Comparison of ENCODE assay signal across 12 cellular contexts in genomic region chr12:132866251-132866828, GRCh38. TPM values are rescaled to one million over a fixed set of nuclear protein-coding genes. Genes with fewer than 3 reads are reported as not detected.
DNase-seq lines count a peak whose midpoint lies in the region; ATAC-seq, FAIRE-seq and TF ChIP-seq lines count a peak whose summit lies in the region.
"Had no signal": no experiment of that assay in that cellular context is flagged by ENCODE, and none has a peak within 500 bp of the region (broad histone marks: within the 10 kb centered on the region; RNA-seq: fewer than 3 reads in every experiment).

No MANE protein-coding gene starts in this region.

- CTCF ChIA-PET in HepG2 (lab: Yijun Ruan, JAX; ENCODE audit: low intra/inter-chr PET ratio, low total read pairs) = no interaction called here

- peaks cover 7 to 26% of the 10 kb centered on the region in 2 experiments; a peak in 3 of 5 replicates for H3K36me3 ChIP-seq in HepG2 (replicated peaks in 1 of 2; ENCODE audit: control insufficient read depth in 1 of 2, insufficient read depth in 2 of 2, low read length in 2 of 2)
- peaks cover 0 to 27% (median 17%) of the 10 kb centered on the region in 4 donors for H3K36me3 ChIP-seq in right lobe of liver

- H3K4me2 ChIP-seq in HepG2 (ENCODE audit: low read depth, low read length) = no peak overlapping the region

- no peaks in the 10 kb centered on the region for H4K20me1 ChIP-seq in HepG2 (ENCODE audit: insufficient read depth, low read length)

- WGBS in HepG2 (ENCODE audit: low lambda C conversion rate) = 88% methylated on average over 14 of the region's 14 CpGs
- 54% methylated on average over 14 of the region's 14 CpGs for WGBS in right lobe of liver (ENCODE audit: insufficient coverage, low coverage, low lambda C conversion rate, missing lambda C conversion rate)

- TF ChIP-seq POLR2A in HepG2 (IDR thresholded peaks at IDR 0.05; ENCODE audit: insufficient read depth in 1 of 2, low read depth in 2 of 2, low read length in 2 of 2) (no peak), right lobe of liver (IDR thresholded peaks at IDR 0.05) (no peak), GM18505 (IDR thresholded peaks at IDR 0.05; ENCODE audit: borderline replicate concordance, extremely low read depth, insufficient read depth, insufficient read length) (no peak)

- FAIRE-seq in HepG2 (lab: Jason Lieb, UNC) = peak; percentile 73
- FAIRE-seq in urothelium cell line (lab: Jason Lieb, UNC) = peak; percentile 95

- H3K4me1 ChIP-seq in HepG2 (ENCODE audit: insufficient read depth, low read length) (no peaks in the 10 kb centered on the region), right lobe of liver (no peaks in the 10 kb centered on the region)

- H3K27ac Mint-ChIP-seq in activated naive CD8-positive, alpha-beta T cell treated with anti-CD3 and anti-CD28 coated beads, Interleukin-2, amount 10 ng/mL, durations not matched to agents 7 days and 5 days = peak overlapping the region; percentile 63

- no peak overlapping the region for H2AFZ ChIP-seq in HepG2 (ENCODE audit: low read length)

- peaks cover 10% of the 10 kb centered on the region for H3K4me1 Mint-ChIP-seq in activated naive CD8-positive, alpha-beta T cell treated with anti-CD3 and anti-CD28 coated beads, Interleukin-2, amount 10 ng/mL, durations not matched to agents 7 days and 5 days

- H3K4me3 ChIP-seq in HepG2 (replicated peaks in 1 of 3; ENCODE audit: insufficient read depth in 1 of 3, low read depth in 2 of 3, low read length in 3 of 3) (no peak overlapping the region), right lobe of liver (no peak overlapping the region), fibroblast of villous mesenchyme (ENCODE audit: low read depth, low read length) (no peak overlapping the region)

- H3K9ac ChIP-seq in HepG2 (ENCODE audit: insufficient read depth, low read depth, low read length) = no peak overlapping the region

- H3K27me3 Mint-ChIP-seq in activated naive CD8-positive, alpha-beta T cell treated with anti-CD3 and anti-CD28 coated beads, Interleukin-2, amount 10 ng/mL, durations not matched to agents 7 days and 5 days = no peaks in the 10 kb centered on the region

- no peaks in the 10 kb centered on the region for H3K9me3 Mint-ChIP-seq in activated naive CD8-positive, alpha-beta T cell treated with anti-CD3 and anti-CD28 coated beads, Interleukin-2, amount 10 ng/mL, durations not matched to agents 7 days and 5 days

- TF ChIP-seq EP300 in HepG2 (IDR thresholded peaks at IDR 0.05; ENCODE audit: low read depth in 2 of 2, low read length in 2 of 2) (peak; percentile 26 to 95; a peak in 3 of 4 replicates), HepG2 (CRISPR knock-in tag; IDR thresholded peaks at IDR 0.05; ENCODE audit: borderline replicate concordance) (peak; percentile 49; the same call in 1 of the 2 replicates)

- DNase-seq in HepG2 (ENCODE audit: low spot score) (peak; percentile 28), right lobe of liver (no peak), fibroblast of villous mesenchyme (ENCODE audit: low read depth) (peak; percentile 78), urothelium cell line (ENCODE audit: low spot score) (no peak), AG20443 (ENCODE audit: low spot score) (no peak), Kasumi-1 (lab: John Stamatoyannopoulos, UW) (no peak)
- no peak for DNase-seq in activated naive CD8-positive, alpha-beta T cell treated with anti-CD3 and anti-CD28 coated beads, Interleukin-2, amount 10 ng/mL, durations not matched to agents 7 days and 5 days
- DNase-seq: activated gamma-delta T cell, NCI-H1417 treated with DMSO at 0.1 percent for 48 hours had no signal

- no TSS peak for BruUV-seq in HepG2 (replicated peaks; lab: Mats Ljungman, UMichigan)

- POLR2A ChIA-PET in HepG2 (lab: Yijun Ruan, JAX) = no interaction called here
- POLR2A ChIA-PET in activated naive CD8-positive, alpha-beta T cell treated with anti-CD3 and anti-CD28 coated beads, Interleukin-2, amount 10 ng/mL, durations not matched to agents 7 days and 5 days (lab: Charles Lee) = interaction anchor here (1.1 to 2.2 kb wide), 4 partner anchors 28 to 37 kb away, joined by 4 to 5 read pairs (median 5); partner anchors contain the start of gene GOLGA3

- H3K36me3 Mint-ChIP-seq in activated naive CD8-positive, alpha-beta T cell treated with anti-CD3 and anti-CD28 coated beads, Interleukin-2, amount 10 ng/mL, durations not matched to agents 7 days and 5 days = peaks cover 34% of the 10 kb centered on the region

- in situ Hi-C loops in HepG2 (cut with HindIII; ENCODE audit: extremely low pct_ligation_motif_present, low pct_unique_long_range_greater_than_20kb) = no loop called here

- no peaks in the 10 kb centered on the region for H3K79me2 ChIP-seq in HepG2 (ENCODE audit: insufficient read depth, low read length)

- no peak for TF ChIP-seq RAD21 in HepG2 (CRISPR knock-in tag; IDR thresholded peaks at IDR 0.05)

- intact Hi-C loops in HepG2 (cut with micrococcal nuclease; ENCODE audit: unreplicated experiment) = no loop called here
- intact Hi-C loops in right lobe of liver (cut with DNase I) = no loop called here

- H3K27ac ChIP-seq in HepG2 (ENCODE audit: extremely low read length, insufficient read depth, low read length) (peak overlapping the region; percentile 37), right lobe of liver (no peak overlapping the region)
- H3K27ac ChIP-seq: VCaP had no signal

- H3K27me3 ChIP-seq in HepG2 (ENCODE audit: control insufficient read depth in 1 of 2, insufficient read depth in 2 of 2, low read length in 2 of 2) (no peaks in the 10 kb centered on the region), right lobe of liver (no peaks in the 10 kb centered on the region)

- TF ChIP-seq CTCF in HepG2 (CRISPR knock-in tag; IDR thresholded peaks at IDR 0.05) = no peak
- no peak for TF ChIP-seq CTCF in right lobe of liver (IDR thresholded peaks at IDR 0.05)
- no peak for TF ChIP-seq CTCF in fibroblast of villous mesenchyme (IDR thresholded peaks at IDR 0.05; ENCODE audit: insufficient read depth, low read depth, low read length)

- H3K9me3 ChIP-seq in HepG2 (ENCODE audit: low read length) (peaks cover 8% of the 10 kb centered on the region; the same call in 1 of the 2 replicates), right lobe of liver (no peaks in the 10 kb centered on the region)

- no peak overlapping the region for H3K4me3 Mint-ChIP-seq in activated naive CD8-positive, alpha-beta T cell treated with anti-CD3 and anti-CD28 coated beads, Interleukin-2, amount 10 ng/mL, durations not matched to agents 7 days and 5 days

- ATAC-seq in HepG2 (no peak), right lobe of liver (no peak), GM18505 (IDR thresholded peaks at IDR 0.05; ENCODE audit: unreplicated experiment) (no peak)
- ATAC-seq in activated naive CD8-positive, alpha-beta T cell treated with anti-CD3 and anti-CD28 coated beads, Interleukin-2, amount 10 ng/mL, durations not matched to agents 7 days and 5 days (ENCODE audit: low read depth) = no peak
- ATAC-seq: left lobe of liver had no signal

RNA-seq across cellular contexts. Expression of gene CHFR, which starts 21.1 kb away (rescaled TPM):
- total RNA-seq in HepG2 (2016; rRNA removed; fragmentation: Illumina TruSeq; extraction: Trizol) (21.0 and 21.4 TPM in 2 replicates), right lobe of liver (10 to 100 TPM; 11.0 to 20.4 (median 13.5) TPM), fibroblast of villous mesenchyme (48.8 and 51.9 TPM in 2 replicates)
- total RNA-seq in HepG2 (2016; cell fraction: cytosol; rRNA removed; fragmentation: Illumina TruSeq; extraction: Trizol; ENCODE audit: low read depth) = 8.1 and 8.3 TPM in 2 replicates
- total RNA-seq in HepG2 (2016; cell fraction: insoluble cytoplasmic fraction; rRNA removed; fragmentation: Illumina TruSeq; extraction: Trizol) = 14.1 and 22.8 TPM in 2 replicates
- total RNA-seq in HepG2 (2016; cell fraction: membrane; rRNA removed; fragmentation: Illumina TruSeq; extraction: Trizol) = 15.0 and 16.2 TPM in 2 replicates
- total RNA-seq in HepG2 (2016; cell fraction: nucleus; rRNA removed; fragmentation: Illumina TruSeq; extraction: Trizol) = 18.6 and 23.1 TPM in 2 replicates
- 21.1 and 21.5 TPM in 2 replicates for polyA plus RNA-seq in HepG2 (2011; rRNA removed)
- 14.8 and 16.4 TPM in 2 replicates for polyA plus RNA-seq in HepG2 (2011; cell fraction: cytosol; rRNA removed)
- polyA plus RNA-seq in HepG2 (2011; cell fraction: nucleus; rRNA removed) = 42.9 and 51.1 TPM in 2 replicates
- polyA plus RNA-seq in HepG2 (2012) = 9.6 and 11.9 TPM in 2 replicates
- 5.4 and 5.7 TPM in 2 replicates for polyA plus RNA-seq in HepG2 (2016; cell fraction: cytosol; fragmentation: Illumina TruSeq; extraction: Trizol; ENCODE audit: low read depth)
- polyA plus RNA-seq in HepG2 (2016; cell fraction: insoluble cytoplasmic fraction; fragmentation: Illumina TruSeq; extraction: Trizol; ENCODE audit: low read depth) = 13.8 and 18.2 TPM in 2 replicates
- polyA plus RNA-seq in HepG2 (2016; cell fraction: membrane; fragmentation: Illumina TruSeq; extraction: Trizol; ENCODE audit: low read depth) = 10.2 and 10.9 TPM in 2 replicates
- polyA plus RNA-seq in HepG2 (2016; cell fraction: nucleus; fragmentation: Illumina TruSeq; extraction: Trizol; ENCODE audit: insufficient read depth, low read depth) = 52.9 and 56.1 TPM in 2 replicates
- 0.14 and 58.0 TPM in 2 replicates for polyA minus RNA-seq in HepG2 (2011; rRNA and poly(A)+ RNA removed; ENCODE audit: low replicate concordance)
- 10.1 and 13.7 TPM in 2 replicates for polyA minus RNA-seq in HepG2 (2011; cell fraction: cytosol; rRNA and poly(A)+ RNA removed)
- 30.5 and 38.4 TPM in 2 replicates for polyA minus RNA-seq in HepG2 (2011; cell fraction: nucleus; rRNA and poly(A)+ RNA removed)
- 10 to 100 TPM; 93.6 to 96.1 TPM for total RNA-seq in activated naive CD8-positive, alpha-beta T cell treated with anti-CD3 and anti-CD28 coated beads, Interleukin-2, amount 10 ng/mL, durations not matched to agents 7 days and 5 days

RNA-seq across cellular contexts. Expression of gene GOLGA3, which starts 37.7 kb away (rescaled TPM):
- 36.0 and 43.0 TPM in 2 replicates for total RNA-seq in HepG2 (2016; rRNA removed; fragmentation: Illumina TruSeq; extraction: Trizol)
- total RNA-seq in HepG2 (2016; cell fraction: cytosol; rRNA removed; fragmentation: Illumina TruSeq; extraction: Trizol; ENCODE audit: low read depth) = 15.6 and 17.8 TPM in 2 replicates
- 31.7 and 41.8 TPM in 2 replicates for total RNA-seq in HepG2 (2016; cell fraction: insoluble cytoplasmic fraction; rRNA removed; fragmentation: Illumina TruSeq; extraction: Trizol)
- total RNA-seq in HepG2 (2016; cell fraction: membrane; rRNA removed; fragmentation: Illumina TruSeq; extraction: Trizol) = 26.6 and 27.1 TPM in 2 replicates
- 40.4 and 48.3 TPM in 2 replicates for total RNA-seq in HepG2 (2016; cell fraction: nucleus; rRNA removed; fragmentation: Illumina TruSeq; extraction: Trizol)
- 22.0 and 22.7 TPM in 2 replicates for polyA plus RNA-seq in HepG2 (2011; rRNA removed)
- 17.7 and 27.7 TPM in 2 replicates for polyA plus RNA-seq in HepG2 (2011; cell fraction: cytosol; rRNA removed)
- polyA plus RNA-seq in HepG2 (2011; cell fraction: nucleus; rRNA removed) = 63.9 and 77.3 TPM in 2 replicates
- 10.9 and 13.5 TPM in 2 replicates for polyA plus RNA-seq in HepG2 (2012)
- polyA plus RNA-seq in HepG2 (2016; cell fraction: cytosol; fragmentation: Illumina TruSeq; extraction: Trizol; ENCODE audit: low read depth) = 9.3 and 9.4 TPM in 2 replicates
- polyA plus RNA-seq in HepG2 (2016; cell fraction: insoluble cytoplasmic fraction; fragmentation: Illumina TruSeq; extraction: Trizol; ENCODE audit: low read depth) = 14.3 and 16.9 TPM in 2 replicates
- 9.7 and 12.3 TPM in 2 replicates for polyA plus RNA-seq in HepG2 (2016; cell fraction: membrane; fragmentation: Illumina TruSeq; extraction: Trizol; ENCODE audit: low read depth)
- 48.3 and 55.7 TPM in 2 replicates for polyA plus RNA-seq in HepG2 (2016; cell fraction: nucleus; fragmentation: Illumina TruSeq; extraction: Trizol; ENCODE audit: insufficient read depth, low read depth)
- polyA minus RNA-seq in HepG2 (2011; rRNA and poly(A)+ RNA removed; ENCODE audit: low replicate concordance) = 38.7 and 87.6 TPM in 2 replicates
- 27.6 and 33.4 TPM in 2 replicates for polyA minus RNA-seq in HepG2 (2011; cell fraction: cytosol; rRNA and poly(A)+ RNA removed)
- polyA minus RNA-seq in HepG2 (2011; cell fraction: nucleus; rRNA and poly(A)+ RNA removed) = 40.3 and 67.0 TPM in 2 replicates
- total RNA-seq in right lobe of liver = 10 to 100 TPM; 15.7 to 37.5 (median 22.8) TPM
- total RNA-seq in activated naive CD8-positive, alpha-beta T cell treated with anti-CD3 and anti-CD28 coated beads, Interleukin-2, amount 10 ng/mL, durations not matched to agents 7 days and 5 days = 10 to 100 TPM; 63.8 to 64.7 TPM
- total RNA-seq in fibroblast of villous mesenchyme = 133 and 148 TPM in 2 replicates

Comparison
In these comparisons a context has a peak if more than half of its experiments do, and no peak if none do; other contexts are left out.
1. DNase-seq: peak in HepG2 (single experiment) and fibroblast of villous mesenchyme (single experiment); none in right lobe of liver (0 of 3), activated naive CD8-positive, alpha-beta T cell treated with anti-CD3 and anti-CD28 coated beads, Interleukin-2, amount 10 ng/mL, durations not matched to agents 7 days and 5 days (single experiment), urothelium cell line (single experiment), AG20443 (single experiment) and Kasumi-1 (0 of 2).